Comparison of ENCODE assay signal across 24 cellular contexts in the genomic region with DNA sequence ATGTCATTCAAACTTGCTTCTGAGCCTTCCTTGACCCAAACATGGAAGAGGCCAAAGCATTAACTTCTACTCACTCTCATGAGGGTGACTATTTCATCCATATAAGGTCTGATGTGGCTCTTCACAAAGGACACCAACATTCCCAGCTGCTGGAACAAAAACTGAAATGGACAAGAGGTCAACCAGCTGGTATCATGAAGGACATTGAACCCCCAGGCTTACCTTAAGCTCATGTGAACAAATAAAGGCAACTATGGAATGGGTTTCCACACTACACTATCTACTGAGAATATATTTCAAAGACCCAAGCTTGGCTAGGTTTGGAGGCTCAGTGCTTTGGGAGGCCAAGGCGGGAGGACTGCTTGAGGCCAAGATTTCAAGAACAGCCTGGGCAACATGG. TPM values are rescaled to one million over a fixed set of nuclear protein-coding genes. Genes with fewer than 3 reads are reported as not detected.
DNase-seq lines count a peak whose midpoint lies in the region; ATAC-seq and TF ChIP-seq lines count a peak whose summit lies in the region.
"Had no signal": no experiment of that assay in that cellular context is flagged by ENCODE, and none has a peak within 500 bp of the region (broad histone marks: within the 10 kb centered on the region; RNA-seq: fewer than 3 reads in every experiment).

No MANE protein-coding gene starts in this region.

- H3K27me3 ChIP-seq in dorsolateral prefrontal cortex = no peaks in the 10 kb centered on the region
- H3K27me3 ChIP-seq: BLaER1 treated with 17β-estradiol and CSF1 and Interleukin-3, amounts not matched to agents 10 nM and 100 nM had no signal

- no peak for TF ChIP-seq CTCF in dorsolateral prefrontal cortex (IDR thresholded peaks at IDR 0.05 in 54 of 56, conservative IDR thresholded peaks at IDR 0.05 in 2 of 56; ENCODE audit: low read depth in 1 of 56, partially characterized antibody in 56 of 56)

- peak overlapping the region; percentile 18 for H3K27ac Mint-ChIP-seq in activated T-cell treated with anti-CD3 and anti-CD28 coated beads, Interleukin-2, amount 50 U/mL, for 72 hours

- H3K4me3 ChIP-seq in dorsolateral prefrontal cortex = no peak overlapping the region
- H3K4me3 ChIP-seq: BLaER1 treated with 17β-estradiol and CSF1 and Interleukin-3, amounts not matched to agents 10 nM and 100 nM had no signal

- peaks cover 9 to 23% of the 10 kb centered on the region in 2 donors for H3K36me3 Mint-ChIP-seq in activated T-cell treated with anti-CD3 and anti-CD28 coated beads, Interleukin-2, amount 50 U/mL, for 72 hours (ENCODE audit: insufficient read depth in 2 of 2)

- no peaks in the 10 kb centered on the region for H3K4me1 Mint-ChIP-seq in activated T-cell treated with anti-CD3 and anti-CD28 coated beads, Interleukin-2, amount 50 U/mL, for 72 hours (ENCODE audit: low read depth)
- H3K4me1 Mint-ChIP-seq: CD4-positive, alpha-beta memory T cell had no signal

- peak overlapping the region in 36 of 59 donors; percentile 1 to 68 (median 36) for H3K27ac ChIP-seq in dorsolateral prefrontal cortex
- H3K27ac ChIP-seq: BLaER1 treated with 17β-estradiol and CSF1 and Interleukin-3, amounts not matched to agents 10 nM and 100 nM had no signal

- intact Hi-C loops in dorsolateral prefrontal cortex (cut with DNase I) = loop anchor here in 1 of 2 donors (10.0 kb wide), 1 partner anchor 151 kb away; a partner anchor contains a TSS

- H3K27me3 Mint-ChIP-seq in activated T-cell treated with anti-CD3 and anti-CD28 coated beads, Interleukin-2, amount 50 U/mL, for 72 hours (ENCODE audit: low read depth) = no peaks in the 10 kb centered on the region
- H3K27me3 Mint-ChIP-seq: CD4-positive, alpha-beta memory T cell had no signal

- H3K4me3 Mint-ChIP-seq in activated T-cell treated with anti-CD3 and anti-CD28 coated beads, Interleukin-2, amount 50 U/mL, for 72 hours = no peak overlapping the region
- H3K4me3 Mint-ChIP-seq: CD4-positive, alpha-beta memory T cell had no signal

- DNase-seq in activated T-cell treated with anti-CD3 and anti-CD28 coated beads, Interleukin-2, amount 50 U/mL, for 72 hours = no peak
- DNase-seq in activated T-cell treated with anti-CD3 and anti-CD28 coated beads for 4 hours (no peak), dorsolateral prefrontal cortex (no peak), myocyte (ENCODE audit: low read depth) (peak; percentile 36), COLO668 (lab: John Stamatoyannopoulos, UW; ENCODE audit: unreplicated experiment) (no peak), NCI-H1417 (lab: John Stamatoyannopoulos, UW) (no peak), cortex of kidney (lab: John Stamatoyannopoulos, UW) (no peak)
- DNase-seq: 8988T; Calu3; CD4-positive, alpha-beta memory T cell; DMS153; GOT3; HCEC 1CT; KG1; NCI-H1092 treated with DMSO at 0.1 percent for 48 hours; NCI-H146; NCI-H2081; NCI-H2171; NCI-H524 treated with DMSO at 0.1 percent for 48 hours; OCI-M1 had no signal

- ATAC-seq in activated T-cell treated with anti-CD3 and anti-CD28 coated beads, Interleukin-2, amount 50 U/mL, for 72 hours (replicated peaks in 1 of 2) = no peak

- no peaks in the 10 kb centered on the region for H3K9me3 Mint-ChIP-seq in activated T-cell treated with anti-CD3 and anti-CD28 coated beads, Interleukin-2, amount 50 U/mL, for 72 hours

RNA-seq across cellular contexts. Expression of a gene that starts 26.9 kb away (rescaled TPM):
- not detected for total RNA-seq in activated T-cell treated with anti-CD3 and anti-CD28 coated beads, Interleukin-2, amount 50 U/mL, for 72 hours
- total RNA-seq in dorsolateral prefrontal cortex = 1 to 10 TPM in 10 of 120 experiments, under 1 TPM in 51, not detected in 59; 0.14 to 3.0 (median 0.56) TPM
- 0.99 and 2.8 TPM in 2 replicates for total RNA-seq in myocyte
- 10.6 TPM for polyA plus RNA-seq in myocyte (2012)
- total RNA-seq: Calu3; CD4-positive, alpha-beta memory T cell; G401; HT1080; SK-MEL-5 had no signal
- polyA plus RNA-seq: CD4-positive, alpha-beta memory T cell had no signal

RNA-seq across cellular contexts. Expression of a gene that starts 46.3 kb away (rescaled TPM):
- total RNA-seq in activated T-cell treated with anti-CD3 and anti-CD28 coated beads, Interleukin-2, amount 50 U/mL, for 72 hours = 10 to 100 TPM; 32.6 to 38.3 TPM
- total RNA-seq in dorsolateral prefrontal cortex (10 to 100 TPM; 45.9 to 83.6 (median 63.3) TPM), myocyte (50.2 and 54.7 TPM in 2 replicates)
- polyA plus RNA-seq in myocyte (2012) = 36.6 TPM

RNA-seq across cellular contexts. Expression of a gene that starts 56.9 kb away (rescaled TPM):
- total RNA-seq in activated T-cell treated with anti-CD3 and anti-CD28 coated beads, Interleukin-2, amount 50 U/mL, for 72 hours = 10 to 100 TPM; 28.5 to 32.9 TPM
- total RNA-seq in dorsolateral prefrontal cortex = 10 to 100 TPM; 11.4 to 28.1 (median 18.2) TPM
- total RNA-seq in myocyte = 12.6 and 15.6 TPM in 2 replicates
- 9.8 TPM for polyA plus RNA-seq in myocyte (2012)
